1 cellular context compared by ENCODE assay signal in genomic region chr12:64273527-64274403, GRCh38.
A peak's percentile ranks its signal among the peaks of the same experiment; 100 is the strongest.
TF ChIP-seq lines count a peak whose summit lies in the region.

No MANE protein-coding gene starts in this region.

TF ChIP-seq in K562, 482 proteins besides CTCF, POLR2A, EP300 and RAD21 (continued from another document):
- TF ChIP-seq, protein P1, sequence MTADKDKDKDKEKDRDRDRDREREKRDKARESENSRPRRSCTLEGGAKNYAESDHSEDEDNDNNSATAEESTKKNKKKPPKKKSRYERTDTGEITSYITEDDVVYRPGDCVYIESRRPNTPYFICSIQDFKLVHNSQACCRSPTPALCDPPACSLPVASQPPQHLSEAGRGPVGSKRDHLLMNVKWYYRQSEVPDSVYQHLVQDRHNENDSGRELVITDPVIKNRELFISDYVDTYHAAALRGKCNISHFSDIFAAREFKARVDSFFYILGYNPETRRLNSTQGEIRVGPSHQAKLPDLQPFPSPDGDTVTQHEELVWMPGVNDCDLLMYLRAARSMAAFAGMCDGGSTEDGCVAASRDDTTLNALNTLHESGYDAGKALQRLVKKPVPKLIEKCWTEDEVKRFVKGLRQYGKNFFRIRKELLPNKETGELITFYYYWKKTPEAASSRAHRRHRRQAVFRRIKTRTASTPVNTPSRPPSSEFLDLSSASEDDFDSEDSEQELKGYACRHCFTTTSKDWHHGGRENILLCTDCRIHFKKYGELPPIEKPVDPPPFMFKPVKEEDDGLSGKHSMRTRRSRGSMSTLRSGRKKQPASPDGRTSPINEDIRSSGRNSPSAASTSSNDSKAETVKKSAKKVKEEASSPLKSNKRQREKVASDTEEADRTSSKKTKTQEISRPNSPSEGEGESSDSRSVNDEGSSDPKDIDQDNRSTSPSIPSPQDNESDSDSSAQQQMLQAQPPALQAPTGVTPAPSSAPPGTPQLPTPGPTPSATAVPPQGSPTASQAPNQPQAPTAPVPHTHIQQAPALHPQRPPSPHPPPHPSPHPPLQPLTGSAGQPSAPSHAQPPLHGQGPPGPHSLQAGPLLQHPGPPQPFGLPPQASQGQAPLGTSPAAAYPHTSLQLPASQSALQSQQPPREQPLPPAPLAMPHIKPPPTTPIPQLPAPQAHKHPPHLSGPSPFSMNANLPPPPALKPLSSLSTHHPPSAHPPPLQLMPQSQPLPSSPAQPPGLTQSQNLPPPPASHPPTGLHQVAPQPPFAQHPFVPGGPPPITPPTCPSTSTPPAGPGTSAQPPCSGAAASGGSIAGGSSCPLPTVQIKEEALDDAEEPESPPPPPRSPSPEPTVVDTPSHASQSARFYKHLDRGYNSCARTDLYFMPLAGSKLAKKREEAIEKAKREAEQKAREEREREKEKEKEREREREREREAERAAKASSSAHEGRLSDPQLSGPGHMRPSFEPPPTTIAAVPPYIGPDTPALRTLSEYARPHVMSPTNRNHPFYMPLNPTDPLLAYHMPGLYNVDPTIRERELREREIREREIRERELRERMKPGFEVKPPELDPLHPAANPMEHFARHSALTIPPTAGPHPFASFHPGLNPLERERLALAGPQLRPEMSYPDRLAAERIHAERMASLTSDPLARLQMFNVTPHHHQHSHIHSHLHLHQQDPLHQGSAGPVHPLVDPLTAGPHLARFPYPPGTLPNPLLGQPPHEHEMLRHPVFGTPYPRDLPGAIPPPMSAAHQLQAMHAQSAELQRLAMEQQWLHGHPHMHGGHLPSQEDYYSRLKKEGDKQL (CRISPR knock-in tag; IDR thresholded peaks at IDR 0.05; ENCODE audit: borderline replicate concordance), result no peak
- TF ChIP-seq GABPB1 (CRISPR knock-in tag; IDR thresholded peaks at IDR 0.05) (no peak), BHLHE40 (IDR thresholded peaks at IDR 0.05; ENCODE audit: low read length) (no peak), RFX1 (IDR thresholded peaks at IDR 0.05) (no peak), PHF8 (IDR thresholded peaks at IDR 0.05; ENCODE audit: borderline replicate concordance, low read length) (no peak), CREM (IDR thresholded peaks at IDR 0.05; ENCODE audit: low read depth) (no peak), CHD4 (IDR thresholded peaks at IDR 0.05; ENCODE audit: insufficient read depth, insufficient replicate concordance, low read depth, low read length, poor library complexity, severe bottlenecking) (no peak), MTF1 (CRISPR knock-in tag; IDR thresholded peaks at IDR 0.05; ENCODE audit: borderline replicate concordance) (no peak), ZNF586 (CRISPR knock-in tag; conservative IDR thresholded peaks at IDR 0.05) (no peak), DMBX1 (CRISPR knock-in tag; IDR thresholded peaks at IDR 0.05; ENCODE audit: borderline replicate concordance) (no peak), ETS1 (conservative IDR thresholded peaks at IDR 0.05; ENCODE audit: control insufficient read depth, low read depth, low read length) (no peak), NFE2 (IDR thresholded peaks at IDR 0.05; ENCODE audit: low read depth) (peak; percentile 65), ZBTB9 (CRISPR knock-in tag; IDR thresholded peaks at IDR 0.05) (no peak), ZFX (CRISPR knock-in tag; IDR thresholded peaks at IDR 0.05) (no peak), NR3C1 (CRISPR knock-in tag; IDR thresholded peaks at IDR 0.05) (no peak), DACH1 (IDR thresholded peaks at IDR 0.05; ENCODE audit: partially characterized antibody) (no peak), E2F6 (IDR thresholded peaks at IDR 0.05; ENCODE audit: borderline replicate concordance in 1 of 2, extremely low read depth in 1 of 2, insufficient read depth in 1 of 2, insufficient read length in 1 of 2, low read depth in 1 of 2, low read length in 1 of 2, poor library complexity in 1 of 2, severe bottlenecking in 1 of 2) (no peak), TAF15 (IDR thresholded peaks at IDR 0.05; ENCODE audit: low read depth, low read length) (no peak), YY1 (IDR thresholded peaks at IDR 0.05; ENCODE audit: borderline replicate concordance in 1 of 3, control insufficient read depth in 1 of 3, extremely low read depth in 1 of 3, insufficient read depth in 3 of 3, insufficient read length in 1 of 3, insufficient replicate concordance in 2 of 3, low read depth in 1 of 3, low read length in 2 of 3) (peak in 1 of 3 experiments; percentile 8), ZNF232 (CRISPR knock-in tag; IDR thresholded peaks at IDR 0.05) (no peak), SMC3 (conservative IDR thresholded peaks at IDR 0.05; ENCODE audit: insufficient read depth, low read depth, low read length) (peak; percentile 51), SAFB2 (IDR thresholded peaks at IDR 0.05; ENCODE audit: borderline replicate concordance, low read depth, low read length, severe bottlenecking) (no peak), ZNF699 (CRISPR knock-in tag; IDR thresholded peaks at IDR 0.05; ENCODE audit: insufficient replicate concordance) (no peak), ZNF766 (CRISPR knock-in tag; conservative IDR thresholded peaks at IDR 0.05) (no peak), RB1 (IDR thresholded peaks at IDR 0.05; ENCODE audit: low read depth) (0 out of 2 replicates have a peak, but pooled peaks have one; percentile 14), MYNN (IDR thresholded peaks at IDR 0.05) (no peak), MYNN (CRISPR knock-in tag; IDR thresholded peaks at IDR 0.05) (no peak), DEAF1 (CRISPR knock-in tag; IDR thresholded peaks at IDR 0.05) (peak; percentile 52; the same call in 1 of the 2 replicates), ZMIZ1 (IDR thresholded peaks at IDR 0.05; ENCODE audit: low read depth in 2 of 2, low read length in 2 of 2) (no peak), SPI1 (IDR thresholded peaks at IDR 0.05; ENCODE audit: borderline replicate concordance, low read depth, low read length) (peak; percentile 81)
- TF ChIP-seq, protein P2, sequence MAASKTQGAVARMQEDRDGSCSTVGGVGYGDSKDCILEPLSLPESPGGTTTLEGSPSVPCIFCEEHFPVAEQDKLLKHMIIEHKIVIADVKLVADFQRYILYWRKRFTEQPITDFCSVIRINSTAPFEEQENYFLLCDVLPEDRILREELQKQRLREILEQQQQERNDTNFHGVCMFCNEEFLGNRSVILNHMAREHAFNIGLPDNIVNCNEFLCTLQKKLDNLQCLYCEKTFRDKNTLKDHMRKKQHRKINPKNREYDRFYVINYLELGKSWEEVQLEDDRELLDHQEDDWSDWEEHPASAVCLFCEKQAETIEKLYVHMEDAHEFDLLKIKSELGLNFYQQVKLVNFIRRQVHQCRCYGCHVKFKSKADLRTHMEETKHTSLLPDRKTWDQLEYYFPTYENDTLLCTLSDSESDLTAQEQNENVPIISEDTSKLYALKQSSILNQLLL (CRISPR knock-in tag; IDR thresholded peaks at IDR 0.05; ENCODE audit: borderline replicate concordance), result no peak
- TF ChIP-seq, protein P3, sequence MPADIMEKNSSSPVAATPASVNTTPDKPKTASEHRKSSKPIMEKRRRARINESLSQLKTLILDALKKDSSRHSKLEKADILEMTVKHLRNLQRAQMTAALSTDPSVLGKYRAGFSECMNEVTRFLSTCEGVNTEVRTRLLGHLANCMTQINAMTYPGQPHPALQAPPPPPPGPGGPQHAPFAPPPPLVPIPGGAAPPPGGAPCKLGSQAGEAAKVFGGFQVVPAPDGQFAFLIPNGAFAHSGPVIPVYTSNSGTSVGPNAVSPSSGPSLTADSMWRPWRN (IDR thresholded peaks at IDR 0.05; ENCODE audit: low read depth), result no peak
- TF ChIP-seq, protein P4, sequence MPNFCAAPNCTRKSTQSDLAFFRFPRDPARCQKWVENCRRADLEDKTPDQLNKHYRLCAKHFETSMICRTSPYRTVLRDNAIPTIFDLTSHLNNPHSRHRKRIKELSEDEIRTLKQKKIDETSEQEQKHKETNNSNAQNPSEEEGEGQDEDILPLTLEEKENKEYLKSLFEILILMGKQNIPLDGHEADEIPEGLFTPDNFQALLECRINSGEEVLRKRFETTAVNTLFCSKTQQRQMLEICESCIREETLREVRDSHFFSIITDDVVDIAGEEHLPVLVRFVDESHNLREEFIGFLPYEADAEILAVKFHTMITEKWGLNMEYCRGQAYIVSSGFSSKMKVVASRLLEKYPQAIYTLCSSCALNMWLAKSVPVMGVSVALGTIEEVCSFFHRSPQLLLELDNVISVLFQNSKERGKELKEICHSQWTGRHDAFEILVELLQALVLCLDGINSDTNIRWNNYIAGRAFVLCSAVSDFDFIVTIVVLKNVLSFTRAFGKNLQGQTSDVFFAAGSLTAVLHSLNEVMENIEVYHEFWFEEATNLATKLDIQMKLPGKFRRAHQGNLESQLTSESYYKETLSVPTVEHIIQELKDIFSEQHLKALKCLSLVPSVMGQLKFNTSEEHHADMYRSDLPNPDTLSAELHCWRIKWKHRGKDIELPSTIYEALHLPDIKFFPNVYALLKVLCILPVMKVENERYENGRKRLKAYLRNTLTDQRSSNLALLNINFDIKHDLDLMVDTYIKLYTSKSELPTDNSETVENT (CRISPR knock-in tag; IDR thresholded peaks at IDR 0.05), result no peak
- TF ChIP-seq, protein P5, sequence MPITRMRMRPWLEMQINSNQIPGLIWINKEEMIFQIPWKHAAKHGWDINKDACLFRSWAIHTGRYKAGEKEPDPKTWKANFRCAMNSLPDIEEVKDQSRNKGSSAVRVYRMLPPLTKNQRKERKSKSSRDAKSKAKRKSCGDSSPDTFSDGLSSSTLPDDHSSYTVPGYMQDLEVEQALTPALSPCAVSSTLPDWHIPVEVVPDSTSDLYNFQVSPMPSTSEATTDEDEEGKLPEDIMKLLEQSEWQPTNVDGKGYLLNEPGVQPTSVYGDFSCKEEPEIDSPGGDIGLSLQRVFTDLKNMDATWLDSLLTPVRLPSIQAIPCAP (CRISPR knock-in tag; IDR thresholded peaks at IDR 0.05; ENCODE audit: borderline replicate concordance), result no peak
